Comparison of ENCODE assay signal across 1 cellular context in the genomic region with DNA sequence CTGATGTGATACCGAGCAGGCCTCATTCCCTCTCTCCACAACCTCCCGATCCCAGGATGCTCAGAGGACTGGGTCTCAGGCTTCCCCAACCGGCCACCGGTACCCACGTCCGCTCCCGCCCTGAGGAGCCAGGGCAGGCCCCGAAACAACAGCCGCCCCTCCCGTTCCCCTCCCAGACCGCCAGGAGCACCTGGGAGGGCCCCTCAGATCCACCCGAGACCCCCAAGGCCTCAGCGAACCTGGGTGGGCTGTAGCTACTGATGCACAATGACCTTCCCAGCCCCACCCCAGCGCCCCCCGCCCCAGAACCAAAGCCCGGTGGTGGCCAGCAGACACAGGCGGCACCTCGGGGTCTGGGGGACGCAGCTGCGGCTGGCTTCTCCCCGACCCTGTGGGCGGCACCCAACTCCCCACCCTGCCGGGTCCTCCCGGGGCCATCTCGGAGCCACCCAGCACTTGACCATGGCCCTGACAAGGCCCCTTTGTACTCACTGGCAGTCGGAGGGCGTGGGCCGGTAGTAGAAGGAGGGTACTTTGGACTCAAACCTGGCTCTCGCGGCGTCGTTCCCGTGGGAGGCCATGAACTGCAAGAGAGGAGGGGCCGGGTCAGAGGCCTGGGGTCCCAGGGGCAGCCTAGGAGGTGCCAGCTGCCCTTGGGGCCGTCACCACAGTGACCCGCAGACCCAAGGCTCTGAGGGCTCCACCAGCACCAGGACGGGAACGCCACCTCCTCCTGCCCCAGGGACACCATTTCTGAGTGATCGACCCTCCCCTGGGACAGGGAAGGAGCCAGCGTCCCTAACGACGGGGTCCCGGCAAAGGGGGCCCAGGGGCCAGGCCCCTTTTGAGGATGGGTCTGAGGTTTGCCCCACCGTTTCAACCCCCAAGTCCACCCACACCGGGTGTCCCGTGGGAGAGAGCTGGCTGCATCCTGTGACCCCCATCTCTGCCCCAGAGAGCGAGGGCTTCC.
TF ChIP-seq lines count a peak whose summit lies in the region.

No MANE protein-coding gene starts in this region.

TF ChIP-seq in HepG2, 621 proteins besides CTCF, POLR2A, EP300 and RAD21 (continues in another document):
- 0 out of 2 replicates have a peak, but pooled peaks have one; percentile 5 for TF ChIP-seq ZNF431 (CRISPR knock-in tag; IDR thresholded peaks at IDR 0.05; ENCODE audit: borderline replicate concordance, low read depth)
- TF ChIP-seq ZNF878 (CRISPR knock-in tag; IDR thresholded peaks at IDR 0.05) = no peak
- TF ChIP-seq, protein P1, sequence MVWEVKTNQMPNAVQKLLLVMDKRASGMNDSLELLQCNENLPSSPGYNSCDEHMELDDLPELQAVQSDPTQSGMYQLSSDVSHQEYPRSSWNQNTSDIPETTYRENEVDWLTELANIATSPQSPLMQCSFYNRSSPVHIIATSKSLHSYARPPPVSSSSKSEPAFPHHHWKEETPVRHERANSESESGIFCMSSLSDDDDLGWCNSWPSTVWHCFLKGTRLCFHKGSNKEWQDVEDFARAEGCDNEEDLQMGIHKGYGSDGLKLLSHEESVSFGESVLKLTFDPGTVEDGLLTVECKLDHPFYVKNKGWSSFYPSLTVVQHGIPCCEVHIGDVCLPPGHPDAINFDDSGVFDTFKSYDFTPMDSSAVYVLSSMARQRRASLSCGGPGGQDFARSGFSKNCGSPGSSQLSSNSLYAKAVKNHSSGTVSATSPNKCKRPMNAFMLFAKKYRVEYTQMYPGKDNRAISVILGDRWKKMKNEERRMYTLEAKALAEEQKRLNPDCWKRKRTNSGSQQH (CRISPR knock-in tag; IDR thresholded peaks at IDR 0.05; ENCODE audit: low read depth) = no peak
- TF ChIP-seq ZNF678 (CRISPR knock-in tag; IDR thresholded peaks at IDR 0.05) = no peak
- no peak for TF ChIP-seq NCOA5 (CRISPR knock-in tag; IDR thresholded peaks at IDR 0.05)
- 0 out of 2 replicates have a peak, but pooled peaks have one; percentile 23 for TF ChIP-seq STAG1 (CRISPR knock-in tag; IDR thresholded peaks at IDR 0.05)
- no peak for TF ChIP-seq SMC3 (IDR thresholded peaks at IDR 0.05; ENCODE audit: low read length)
- no peak for TF ChIP-seq CREB3 (CRISPR knock-in tag; IDR thresholded peaks at IDR 0.05)
- TF ChIP-seq, protein P2, sequence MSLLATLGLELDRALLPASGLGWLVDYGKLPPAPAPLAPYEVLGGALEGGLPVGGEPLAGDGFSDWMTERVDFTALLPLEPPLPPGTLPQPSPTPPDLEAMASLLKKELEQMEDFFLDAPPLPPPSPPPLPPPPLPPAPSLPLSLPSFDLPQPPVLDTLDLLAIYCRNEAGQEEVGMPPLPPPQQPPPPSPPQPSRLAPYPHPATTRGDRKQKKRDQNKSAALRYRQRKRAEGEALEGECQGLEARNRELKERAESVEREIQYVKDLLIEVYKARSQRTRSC (CRISPR knock-in tag; IDR thresholded peaks at IDR 0.05; ENCODE audit: low read depth) = no peak
- TF ChIP-seq, protein P3, sequence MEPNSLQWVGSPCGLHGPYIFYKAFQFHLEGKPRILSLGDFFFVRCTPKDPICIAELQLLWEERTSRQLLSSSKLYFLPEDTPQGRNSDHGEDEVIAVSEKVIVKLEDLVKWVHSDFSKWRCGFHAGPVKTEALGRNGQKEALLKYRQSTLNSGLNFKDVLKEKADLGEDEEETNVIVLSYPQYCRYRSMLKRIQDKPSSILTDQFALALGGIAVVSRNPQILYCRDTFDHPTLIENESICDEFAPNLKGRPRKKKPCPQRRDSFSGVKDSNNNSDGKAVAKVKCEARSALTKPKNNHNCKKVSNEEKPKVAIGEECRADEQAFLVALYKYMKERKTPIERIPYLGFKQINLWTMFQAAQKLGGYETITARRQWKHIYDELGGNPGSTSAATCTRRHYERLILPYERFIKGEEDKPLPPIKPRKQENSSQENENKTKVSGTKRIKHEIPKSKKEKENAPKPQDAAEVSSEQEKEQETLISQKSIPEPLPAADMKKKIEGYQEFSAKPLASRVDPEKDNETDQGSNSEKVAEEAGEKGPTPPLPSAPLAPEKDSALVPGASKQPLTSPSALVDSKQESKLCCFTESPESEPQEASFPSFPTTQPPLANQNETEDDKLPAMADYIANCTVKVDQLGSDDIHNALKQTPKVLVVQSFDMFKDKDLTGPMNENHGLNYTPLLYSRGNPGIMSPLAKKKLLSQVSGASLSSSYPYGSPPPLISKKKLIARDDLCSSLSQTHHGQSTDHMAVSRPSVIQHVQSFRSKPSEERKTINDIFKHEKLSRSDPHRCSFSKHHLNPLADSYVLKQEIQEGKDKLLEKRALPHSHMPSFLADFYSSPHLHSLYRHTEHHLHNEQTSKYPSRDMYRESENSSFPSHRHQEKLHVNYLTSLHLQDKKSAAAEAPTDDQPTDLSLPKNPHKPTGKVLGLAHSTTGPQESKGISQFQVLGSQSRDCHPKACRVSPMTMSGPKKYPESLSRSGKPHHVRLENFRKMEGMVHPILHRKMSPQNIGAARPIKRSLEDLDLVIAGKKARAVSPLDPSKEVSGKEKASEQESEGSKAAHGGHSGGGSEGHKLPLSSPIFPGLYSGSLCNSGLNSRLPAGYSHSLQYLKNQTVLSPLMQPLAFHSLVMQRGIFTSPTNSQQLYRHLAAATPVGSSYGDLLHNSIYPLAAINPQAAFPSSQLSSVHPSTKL (CRISPR knock-in tag; IDR thresholded peaks at IDR 0.05) = peak; percentile 82
- TF ChIP-seq RFXAP (CRISPR knock-in tag; IDR thresholded peaks at IDR 0.05; ENCODE audit: borderline replicate concordance) = peak; percentile 59; the same call in 1 of the 2 replicates
- peak; percentile 20; the same call in 1 of the 2 replicates for TF ChIP-seq ZNF460 (CRISPR knock-in tag; IDR thresholded peaks at IDR 0.05; ENCODE audit: borderline replicate concordance)
- TF ChIP-seq ZNF788 (CRISPR knock-in tag; IDR thresholded peaks at IDR 0.05; ENCODE audit: borderline replicate concordance) = no peak; the same call in 1 of the 2 replicates
- TF ChIP-seq FLYWCH1 (CRISPR knock-in tag; IDR thresholded peaks at IDR 0.05) = no peak
- TF ChIP-seq ERF (CRISPR knock-in tag; IDR thresholded peaks at IDR 0.05) = peak; percentile 44
- TF ChIP-seq ZNF598 (CRISPR knock-in tag; IDR thresholded peaks at IDR 0.05; ENCODE audit: borderline replicate concordance) = peak; percentile 14; the same call in 1 of the 2 replicates
- no peak for TF ChIP-seq ZNF768 (CRISPR knock-in tag; IDR thresholded peaks at IDR 0.05)
- TF ChIP-seq ZNF629 (CRISPR knock-in tag; conservative IDR thresholded peaks at IDR 0.05) = 0 out of 2 replicates have a peak, but pooled peaks have one; percentile 3
- TF ChIP-seq ZNF230 (CRISPR knock-in tag; IDR thresholded peaks at IDR 0.05) = no peak
- TF ChIP-seq, protein P4, sequence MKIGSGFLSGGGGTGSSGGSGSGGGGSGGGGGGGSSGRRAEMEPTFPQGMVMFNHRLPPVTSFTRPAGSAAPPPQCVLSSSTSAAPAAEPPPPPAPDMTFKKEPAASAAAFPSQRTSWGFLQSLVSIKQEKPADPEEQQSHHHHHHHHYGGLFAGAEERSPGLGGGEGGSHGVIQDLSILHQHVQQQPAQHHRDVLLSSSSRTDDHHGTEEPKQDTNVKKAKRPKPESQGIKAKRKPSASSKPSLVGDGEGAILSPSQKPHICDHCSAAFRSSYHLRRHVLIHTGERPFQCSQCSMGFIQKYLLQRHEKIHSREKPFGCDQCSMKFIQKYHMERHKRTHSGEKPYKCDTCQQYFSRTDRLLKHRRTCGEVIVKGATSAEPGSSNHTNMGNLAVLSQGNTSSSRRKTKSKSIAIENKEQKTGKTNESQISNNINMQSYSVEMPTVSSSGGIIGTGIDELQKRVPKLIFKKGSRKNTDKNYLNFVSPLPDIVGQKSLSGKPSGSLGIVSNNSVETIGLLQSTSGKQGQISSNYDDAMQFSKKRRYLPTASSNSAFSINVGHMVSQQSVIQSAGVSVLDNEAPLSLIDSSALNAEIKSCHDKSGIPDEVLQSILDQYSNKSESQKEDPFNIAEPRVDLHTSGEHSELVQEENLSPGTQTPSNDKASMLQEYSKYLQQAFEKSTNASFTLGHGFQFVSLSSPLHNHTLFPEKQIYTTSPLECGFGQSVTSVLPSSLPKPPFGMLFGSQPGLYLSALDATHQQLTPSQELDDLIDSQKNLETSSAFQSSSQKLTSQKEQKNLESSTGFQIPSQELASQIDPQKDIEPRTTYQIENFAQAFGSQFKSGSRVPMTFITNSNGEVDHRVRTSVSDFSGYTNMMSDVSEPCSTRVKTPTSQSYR (CRISPR knock-in tag; IDR thresholded peaks at IDR 0.05; ENCODE audit: borderline replicate concordance) = no peak; the same call in 1 of the 2 replicates
- TF ChIP-seq CREM (IDR thresholded peaks at IDR 0.05) = peak; percentile 61; the same call in 1 of the 2 replicates
- no peak for TF ChIP-seq CREM (CRISPR knock-in tag; IDR thresholded peaks at IDR 0.05)
- no peak for TF ChIP-seq RBAK (CRISPR knock-in tag; IDR thresholded peaks at IDR 0.05)
- TF ChIP-seq POLR2AphosphoS5 (IDR thresholded peaks at IDR 0.05; ENCODE audit: low read depth, low read length) = no peak
- no peak for TF ChIP-seq ZNF652 (CRISPR knock-in tag; IDR thresholded peaks at IDR 0.05; ENCODE audit: borderline replicate concordance, low read depth)
- TF ChIP-seq NFE2L1 (CRISPR knock-in tag; IDR thresholded peaks at IDR 0.05; ENCODE audit: borderline replicate concordance) = no peak
- no peak for TF ChIP-seq ZSCAN9 (CRISPR knock-in tag; IDR thresholded peaks at IDR 0.05; ENCODE audit: borderline replicate concordance)
- TF ChIP-seq ZNF777 (CRISPR knock-in tag; IDR thresholded peaks at IDR 0.05) = 0 out of 2 replicates have a peak, but pooled peaks have one; percentile 39
- peak; percentile 41; the same call in 1 of the 2 replicates for TF ChIP-seq FOXP4 (CRISPR knock-in tag; IDR thresholded peaks at IDR 0.05)
- TF ChIP-seq ZBTB7B (CRISPR knock-in tag; IDR thresholded peaks at IDR 0.05) = peak; percentile 97
- TF ChIP-seq, protein P5, sequence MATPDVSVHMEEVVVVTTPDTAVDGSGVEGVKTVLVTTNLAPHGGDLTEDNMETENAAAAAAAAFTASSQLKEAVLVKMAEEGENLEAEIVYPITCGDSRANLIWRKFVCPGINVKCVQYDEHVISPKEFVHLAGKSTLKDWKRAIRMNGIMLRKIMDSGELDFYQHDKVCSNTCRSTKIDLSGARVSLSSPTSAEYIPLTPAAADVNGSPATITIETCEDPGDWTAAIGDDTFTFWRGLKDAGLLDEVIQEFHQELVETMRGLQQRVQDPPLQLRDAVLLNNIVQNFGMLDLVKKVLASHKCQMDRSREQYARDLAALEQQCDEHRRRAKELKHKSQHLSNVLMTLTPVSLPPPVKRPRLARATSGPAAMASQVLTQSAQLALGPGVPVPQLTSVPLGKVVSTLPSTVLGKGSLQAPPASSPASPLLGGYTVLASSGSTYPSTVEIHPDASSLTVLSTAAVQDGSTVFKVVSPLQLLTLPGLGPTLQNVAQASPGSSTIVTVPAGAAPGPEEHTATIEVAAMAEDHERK (CRISPR knock-in tag; IDR thresholded peaks at IDR 0.05; ENCODE audit: low read depth) = no peak
- TF ChIP-seq STAT5B (CRISPR knock-in tag; IDR thresholded peaks at IDR 0.05) = no peak
- TF ChIP-seq KDM5A (IDR thresholded peaks at IDR 0.05; ENCODE audit: borderline replicate concordance, low read length) = no peak
- TF ChIP-seq HOXA7 (CRISPR knock-in tag; IDR thresholded peaks at IDR 0.05) = no peak
- TF ChIP-seq, protein P6, sequence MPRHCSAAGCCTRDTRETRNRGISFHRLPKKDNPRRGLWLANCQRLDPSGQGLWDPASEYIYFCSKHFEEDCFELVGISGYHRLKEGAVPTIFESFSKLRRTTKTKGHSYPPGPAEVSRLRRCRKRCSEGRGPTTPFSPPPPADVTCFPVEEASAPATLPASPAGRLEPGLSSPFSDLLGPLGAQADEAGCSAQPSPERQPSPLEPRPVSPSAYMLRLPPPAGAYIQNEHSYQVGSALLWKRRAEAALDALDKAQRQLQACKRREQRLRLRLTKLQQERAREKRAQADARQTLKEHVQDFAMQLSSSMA (CRISPR knock-in tag; IDR thresholded peaks at IDR 0.05) = no peak
